1 cellular context compared by ENCODE assay signal in genomic region chr9:133848471-133848870, GRCh38.
TF ChIP-seq lines count a peak whose summit lies in the region.

No MANE protein-coding gene starts in this region.

TF ChIP-seq in WTC11, 78 proteins besides CTCF, POLR2A, EP300 and RAD21 (continued from another document):
- TF ChIP-seq PRDM15 (CRISPR knock-in tag; IDR thresholded peaks at IDR 0.05) (no peak), NFYB (CRISPR knock-in tag; conservative IDR thresholded peaks at IDR 0.05; ENCODE audit: low read depth) (no peak), HMGA2 (CRISPR knock-in tag; IDR thresholded peaks at IDR 0.05) (no peak), E2F5 (CRISPR knock-in tag; IDR thresholded peaks at IDR 0.05) (no peak), ATF2 (CRISPR knock-in tag; IDR thresholded peaks at IDR 0.05; ENCODE audit: borderline replicate concordance, low read depth) (no peak)
- TF ChIP-seq, protein P1, sequence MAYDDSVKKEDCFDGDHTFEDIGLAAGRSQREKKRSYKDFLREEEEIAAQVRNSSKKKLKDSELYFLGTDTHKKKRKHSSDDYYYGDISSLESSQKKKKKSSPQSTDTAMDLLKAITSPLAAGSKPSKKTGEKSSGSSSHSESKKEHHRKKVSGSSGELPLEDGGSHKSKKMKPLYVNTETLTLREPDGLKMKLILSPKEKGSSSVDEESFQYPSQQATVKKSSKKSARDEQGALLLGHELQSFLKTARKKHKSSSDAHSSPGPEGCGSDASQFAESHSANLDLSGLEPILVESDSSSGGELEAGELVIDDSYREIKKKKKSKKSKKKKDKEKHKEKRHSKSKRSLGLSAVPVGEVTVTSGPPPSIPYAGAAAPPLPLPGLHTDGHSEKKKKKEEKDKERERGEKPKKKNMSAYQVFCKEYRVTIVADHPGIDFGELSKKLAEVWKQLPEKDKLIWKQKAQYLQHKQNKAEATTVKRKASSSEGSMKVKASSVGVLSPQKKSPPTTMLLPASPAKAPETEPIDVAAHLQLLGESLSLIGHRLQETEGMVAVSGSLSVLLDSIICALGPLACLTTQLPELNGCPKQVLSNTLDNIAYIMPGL (CRISPR knock-in tag; IDR thresholded peaks at IDR 0.05): no peak
